ENCODE assay signal across 8 cellular contexts in the genomic region with DNA sequence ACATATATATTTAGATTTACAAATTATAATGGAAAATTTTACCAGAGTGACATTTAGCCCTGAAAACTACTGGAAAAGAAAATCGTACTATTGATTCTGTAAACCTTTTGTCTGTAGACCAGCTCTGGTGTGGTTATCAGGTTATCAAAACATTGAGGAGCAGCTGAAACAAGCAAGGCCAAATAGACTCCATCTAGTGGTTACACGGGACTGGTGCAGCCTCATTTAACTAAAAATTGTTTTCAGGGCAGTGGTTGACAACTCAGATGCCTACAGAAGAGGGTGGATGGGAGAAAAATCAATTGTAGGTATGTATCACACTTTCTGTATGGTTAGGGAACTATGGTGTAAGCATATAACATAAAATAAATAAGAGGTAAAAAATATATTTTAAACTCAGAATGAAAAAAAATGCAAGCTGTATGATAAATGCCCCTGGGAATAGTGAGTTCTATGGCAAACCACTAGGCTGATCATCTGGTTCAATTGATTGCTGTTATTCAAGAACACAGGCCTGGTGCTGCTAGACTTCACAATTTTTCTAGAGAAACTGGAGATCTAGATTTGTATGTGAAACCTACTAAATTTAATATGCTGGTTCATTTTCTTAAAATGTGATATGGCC. TPM values are rescaled to one million over a fixed set of nuclear protein-coding genes. Genes with fewer than 3 reads are reported as not detected.
A peak's percentile ranks its signal among the peaks of the same experiment; 100 is the strongest.
DNase-seq lines count a peak whose midpoint lies in the region; ATAC-seq and TF ChIP-seq lines count a peak whose summit lies in the region.

No MANE protein-coding gene starts in this region.

- no peak overlapping the region for H3K27ac ChIP-seq in gastroesophageal sphincter

- no peaks in the 10 kb centered on the region for H3K9me3 ChIP-seq in gastroesophageal sphincter

- DNase-seq in A172 (ENCODE audit: low spot score) (peak; percentile 52), NCI-H1092 (lab: John Stamatoyannopoulos, UW) (peak; percentile 17), putamen (ENCODE audit: low spot score) (peak; percentile 7), activated gamma-delta T cell treated with Interleukin-2 at 50 U/mL for 16 hours (no peak)

- TF ChIP-seq POLR2A in GM18505 (IDR thresholded peaks at IDR 0.05; ENCODE audit: borderline replicate concordance, extremely low read depth, insufficient read depth, insufficient read length) (no peak), gastroesophageal sphincter (IDR thresholded peaks at IDR 0.05) (no peak)

- H3K36me3 ChIP-seq in gastroesophageal sphincter = no peaks in the 10 kb centered on the region

- no peak for TF ChIP-seq EP300 in gastroesophageal sphincter (IDR thresholded peaks at IDR 0.05)

- WGBS in gastroesophageal sphincter (ENCODE audit: low coverage in 1 of 2), 2 donors = 0 to 17% methylated on average over 2 of the region's 2 CpGs

- ATAC-seq in GM18505 (IDR thresholded peaks at IDR 0.05; ENCODE audit: unreplicated experiment) (peak; percentile 100), HG02840 (IDR thresholded peaks at IDR 0.05; ENCODE audit: low FRiP score, unreplicated experiment) (peak; percentile 97), SK-N-SH treated with all-trans-retinoic acid at 6 μM for 48 hours (peak; percentile 83), gastroesophageal sphincter (no peak)

- TF ChIP-seq CTCF in gastroesophageal sphincter (IDR thresholded peaks at IDR 0.05) = peak; percentile 38 to 67 (median 51)

- H3K27me3 ChIP-seq in gastroesophageal sphincter = no peaks in the 10 kb centered on the region

- no peaks in the 10 kb centered on the region for H3K4me1 ChIP-seq in gastroesophageal sphincter

- no peak overlapping the region for H3K4me3 ChIP-seq in gastroesophageal sphincter

TF ChIP-seq in SK-N-SH treated with all-trans-retinoic acid at 6 μM for 48 hours, 23 proteins besides CTCF, POLR2A, EP300 and RAD21:
- TF ChIP-seq GLIS3 (CRISPR knock-in tag; IDR thresholded peaks at IDR 0.05) = no peak
- no peak for TF ChIP-seq ARNTL (CRISPR knock-in tag; IDR thresholded peaks at IDR 0.05; ENCODE audit: borderline replicate concordance, low read depth)
- TF ChIP-seq, protein P1, sequence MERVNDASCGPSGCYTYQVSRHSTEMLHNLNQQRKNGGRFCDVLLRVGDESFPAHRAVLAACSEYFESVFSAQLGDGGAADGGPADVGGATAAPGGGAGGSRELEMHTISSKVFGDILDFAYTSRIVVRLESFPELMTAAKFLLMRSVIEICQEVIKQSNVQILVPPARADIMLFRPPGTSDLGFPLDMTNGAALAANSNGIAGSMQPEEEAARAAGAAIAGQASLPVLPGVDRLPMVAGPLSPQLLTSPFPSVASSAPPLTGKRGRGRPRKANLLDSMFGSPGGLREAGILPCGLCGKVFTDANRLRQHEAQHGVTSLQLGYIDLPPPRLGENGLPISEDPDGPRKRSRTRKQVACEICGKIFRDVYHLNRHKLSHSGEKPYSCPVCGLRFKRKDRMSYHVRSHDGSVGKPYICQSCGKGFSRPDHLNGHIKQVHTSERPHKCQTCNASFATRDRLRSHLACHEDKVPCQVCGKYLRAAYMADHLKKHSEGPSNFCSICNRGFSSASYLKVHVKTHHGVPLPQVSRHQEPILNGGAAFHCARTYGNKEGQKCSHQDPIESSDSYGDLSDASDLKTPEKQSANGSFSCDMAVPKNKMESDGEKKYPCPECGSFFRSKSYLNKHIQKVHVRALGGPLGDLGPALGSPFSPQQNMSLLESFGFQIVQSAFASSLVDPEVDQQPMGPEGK (CRISPR knock-in tag; IDR thresholded peaks at IDR 0.05; ENCODE audit: borderline replicate concordance) = no peak
- no peak for TF ChIP-seq RARB (CRISPR knock-in tag; IDR thresholded peaks at IDR 0.05)
- no peak for TF ChIP-seq BACH2 (CRISPR knock-in tag; IDR thresholded peaks at IDR 0.05; ENCODE audit: borderline replicate concordance)
- no peak for TF ChIP-seq ZNF565 (CRISPR knock-in tag; conservative IDR thresholded peaks at IDR 0.05; ENCODE audit: low read depth)
- TF ChIP-seq PPARA (CRISPR knock-in tag; IDR thresholded peaks at IDR 0.05; ENCODE audit: borderline replicate concordance) = no peak
- no peak for TF ChIP-seq ZNF70 (CRISPR knock-in tag; IDR thresholded peaks at IDR 0.05)
- no peak for TF ChIP-seq SNAI2 (CRISPR knock-in tag; IDR thresholded peaks at IDR 0.05)
- TF ChIP-seq, protein P2, sequence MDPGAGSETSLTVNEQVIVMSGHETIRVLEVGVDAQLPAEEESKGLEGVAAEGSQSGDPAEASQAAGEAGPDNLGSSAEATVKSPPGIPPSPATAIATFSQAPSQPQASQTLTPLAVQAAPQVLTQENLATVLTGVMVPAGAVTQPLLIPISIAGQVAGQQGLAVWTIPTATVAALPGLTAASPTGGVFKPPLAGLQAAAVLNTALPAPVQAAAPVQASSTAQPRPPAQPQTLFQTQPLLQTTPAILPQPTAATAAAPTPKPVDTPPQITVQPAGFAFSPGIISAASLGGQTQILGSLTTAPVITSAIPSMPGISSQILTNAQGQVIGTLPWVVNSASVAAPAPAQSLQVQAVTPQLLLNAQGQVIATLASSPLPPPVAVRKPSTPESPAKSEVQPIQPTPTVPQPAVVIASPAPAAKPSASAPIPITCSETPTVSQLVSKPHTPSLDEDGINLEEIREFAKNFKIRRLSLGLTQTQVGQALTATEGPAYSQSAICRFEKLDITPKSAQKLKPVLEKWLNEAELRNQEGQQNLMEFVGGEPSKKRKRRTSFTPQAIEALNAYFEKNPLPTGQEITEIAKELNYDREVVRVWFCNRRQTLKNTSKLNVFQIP (CRISPR knock-in tag; IDR thresholded peaks at IDR 0.05; ENCODE audit: borderline replicate concordance, low read depth) = no peak

RNA-seq across cellular contexts. Expression of a gene that starts 51.2 kb away (rescaled TPM):
- total RNA-seq in A172 (2014; rRNA removed; shearing (Covaris generic)) = not detected in 2 replicates
- total RNA-seq in gastroesophageal sphincter = 10 to 100 TPM in 3 of 4 donors, 1 to 10 TPM in 1; 6.8 to 19.0 (median 13.5) TPM
